In genomic region chr9:109519366-109519765, GRCh38 we compare ENCODE assay signal across 14 cellular contexts.
"Had no signal": no experiment of that assay in that cellular context is flagged by ENCODE, and none has a peak within 500 bp of the region (broad histone marks: within the 10 kb centered on the region; RNA-seq: fewer than 3 reads in every experiment).

No MANE protein-coding gene starts in this region.

- H3K36me3 ChIP-seq: gastrocnemius medialis, upper lobe of right lung had no signal

- DNase-seq: activated CD4-positive, alpha-beta memory T cell treated with anti-CD3 and anti-CD28 coated beads for 36 hours; activated CD4-positive, alpha-beta T cell treated with anti-CD3 and anti-CD28 coated beads for 36 hours; activated CD8-positive, alpha-beta memory T cell treated with anti-CD3 and anti-CD28 coated beads, Interleukin-2, amount 10 ng/mL, durations not matched to agents 7 days and 5 days; activated naive CD4-positive, alpha-beta T cell treated with anti-CD3 and anti-CD28 coated beads, Interleukin-2, amount 10 ng/mL, durations not matched to agents 7 days and 5 days; activated T-cell treated with anti-CD3 and anti-CD28 coated beads, Interleukin-2, amount 50 U/mL, for 1 hour; gastrocnemius medialis; midbrain; stimulated activated CD4-positive, alpha-beta T cell treated with anti-CD3 and anti-CD28 coated beads, Interleukin-1b, Interleukin-23, amount 100 ng/mL, for 48 hours; stimulated activated naive CD8-positive, alpha-beta T cell treated with anti-CD3 and anti-CD28 coated beads, Interleukin-15, amount 100 ng/mL, for 72 hours; upper lobe of right lung had no signal

- H3K27me3 ChIP-seq: gastrocnemius medialis, upper lobe of right lung had no signal

- H3K9me3 Mint-ChIP-seq: activated CD4-positive, alpha-beta memory T cell treated with anti-CD3 and anti-CD28 coated beads for 36 hours; activated naive CD4-positive, alpha-beta T cell treated with anti-CD3 and anti-CD28 coated beads, Interleukin-2, amount 10 ng/mL, durations not matched to agents 7 days and 5 days; neural crest cell; stimulated activated naive CD8-positive, alpha-beta T cell treated with anti-CD3 and anti-CD28 coated beads, Interleukin-15, amount 100 ng/mL, for 72 hours had no signal

- H3K27ac Mint-ChIP-seq: activated CD4-positive, alpha-beta memory T cell treated with anti-CD3 and anti-CD28 coated beads for 36 hours; activated CD4-positive, alpha-beta T cell treated with anti-CD3 and anti-CD28 coated beads for 36 hours; activated CD8-positive, alpha-beta memory T cell treated with anti-CD3 and anti-CD28 coated beads, Interleukin-2, amount 10 ng/mL, durations not matched to agents 7 days and 5 days; activated naive CD4-positive, alpha-beta T cell treated with anti-CD3 and anti-CD28 coated beads, Interleukin-2, amount 10 ng/mL, durations not matched to agents 7 days and 5 days; stimulated activated naive CD8-positive, alpha-beta T cell treated with anti-CD3 and anti-CD28 coated beads, Interleukin-15, amount 100 ng/mL, for 72 hours had no signal

- H3K9me3 ChIP-seq: gastrocnemius medialis, upper lobe of right lung had no signal

- H3K36me3 Mint-ChIP-seq: activated CD4-positive, alpha-beta memory T cell treated with anti-CD3 and anti-CD28 coated beads for 36 hours; activated CD8-positive, alpha-beta memory T cell treated with anti-CD3 and anti-CD28 coated beads, Interleukin-2, amount 10 ng/mL, durations not matched to agents 7 days and 5 days; activated naive CD4-positive, alpha-beta T cell treated with anti-CD3 and anti-CD28 coated beads, Interleukin-2, amount 10 ng/mL, durations not matched to agents 7 days and 5 days had no signal

- H3K27ac ChIP-seq: epithelial cell of prostate, gastrocnemius medialis, upper lobe of right lung had no signal

- H3K4me3 Mint-ChIP-seq: activated CD4-positive, alpha-beta memory T cell treated with anti-CD3 and anti-CD28 coated beads for 36 hours; activated CD4-positive, alpha-beta T cell treated with anti-CD3 and anti-CD28 coated beads for 36 hours; activated CD8-positive, alpha-beta memory T cell treated with anti-CD3 and anti-CD28 coated beads, Interleukin-2, amount 10 ng/mL, durations not matched to agents 7 days and 5 days; activated naive CD4-positive, alpha-beta T cell treated with anti-CD3 and anti-CD28 coated beads, Interleukin-2, amount 10 ng/mL, durations not matched to agents 7 days and 5 days; neural crest cell; stimulated activated naive CD8-positive, alpha-beta T cell treated with anti-CD3 and anti-CD28 coated beads, Interleukin-15, amount 100 ng/mL, for 72 hours had no signal

- H3K4me3 ChIP-seq: gastrocnemius medialis, upper lobe of right lung had no signal

- H3K27me3 Mint-ChIP-seq: activated CD4-positive, alpha-beta memory T cell treated with anti-CD3 and anti-CD28 coated beads for 36 hours had no signal

- H3K4me1 Mint-ChIP-seq: activated CD4-positive, alpha-beta T cell treated with anti-CD3 and anti-CD28 coated beads for 36 hours; activated CD8-positive, alpha-beta memory T cell treated with anti-CD3 and anti-CD28 coated beads, Interleukin-2, amount 10 ng/mL, durations not matched to agents 7 days and 5 days; activated naive CD4-positive, alpha-beta T cell treated with anti-CD3 and anti-CD28 coated beads, Interleukin-2, amount 10 ng/mL, durations not matched to agents 7 days and 5 days; stimulated activated naive CD8-positive, alpha-beta T cell treated with anti-CD3 and anti-CD28 coated beads, Interleukin-15, amount 100 ng/mL, for 72 hours had no signal

- ATAC-seq: activated CD4-positive, alpha-beta T cell treated with anti-CD3 and anti-CD28 coated beads for 36 hours; activated CD8-positive, alpha-beta memory T cell treated with anti-CD3 and anti-CD28 coated beads, Interleukin-2, amount 10 ng/mL, durations not matched to agents 7 days and 5 days; gastrocnemius medialis; left lobe of liver; sciatic nerve; stimulated activated naive CD8-positive, alpha-beta T cell treated with anti-CD3 and anti-CD28 coated beads, Interleukin-15, amount 100 ng/mL, for 72 hours; upper lobe of right lung had no signal
